9 cellular contexts compared by ENCODE assay signal in genomic region chr5:170216262-170216864, GRCh38. TPM values are rescaled to one million over a fixed set of nuclear protein-coding genes. Genes with fewer than 3 reads are reported as not detected.
DNase-seq lines count a peak whose midpoint lies in the region; FAIRE-seq and TF ChIP-seq lines count a peak whose summit lies in the region.
"Had no signal": no experiment of that assay in that cellular context is flagged by ENCODE, and none has a peak within 500 bp of the region (broad histone marks: within the 10 kb centered on the region; RNA-seq: fewer than 3 reads in every experiment).

No MANE protein-coding gene starts in this region.

- TF ChIP-seq POLR2A in H54 (IDR thresholded peaks at IDR 0.05; ENCODE audit: low read depth, low read length) = no peak

- peaks cover 2% of the 10 kb centered on the region for H3K9me3 Mint-ChIP-seq in neural crest cell

- no peak overlapping the region for H3K4me3 Mint-ChIP-seq in neural crest cell
- H3K4me3 Mint-ChIP-seq: activated naive CD8-positive, alpha-beta T cell had no signal

- H3K27ac Mint-ChIP-seq in neural crest cell (ENCODE audit: unreplicated experiment) = no peak overlapping the region
- H3K27ac Mint-ChIP-seq: activated naive CD8-positive, alpha-beta T cell had no signal

- peak; percentile 79 for TF ChIP-seq CTCF in neural crest cell (conservative IDR thresholded peaks at IDR 0.05)

- H3K4me1 Mint-ChIP-seq in neural crest cell = peaks cover 25% of the 10 kb centered on the region

- DNase-seq in A172 (ENCODE audit: low spot score) = peak; percentile 84
- peak; percentile 25 for DNase-seq in H54 (ENCODE audit: insufficient read length, low spot score)
- DNase-seq in NOMO-1 (lab: John Stamatoyannopoulos, UW; ENCODE audit: unreplicated experiment in 2 of 2) = peak; percentile 32 to 65
- DNase-seq in dedifferentiated amniotic fluid mesenchymal stem cell (ENCODE audit: extremely low spot score) = peak; percentile 32
- peak; percentile 28 for DNase-seq in neural crest cell (ENCODE audit: low read depth, low spot score)
- DNase-seq in HuH-7 (ENCODE audit: low spot score) = no peak
- DNase-seq in NCI-H2196 (lab: John Stamatoyannopoulos, UW; ENCODE audit: unreplicated experiment) = no peak
- DNase-seq in mucosa of gallbladder (ENCODE audit: low spot score) = no peak

- H3K36me3 Mint-ChIP-seq in neural crest cell (ENCODE audit: low read depth) = no peaks in the 10 kb centered on the region

- no peak for FAIRE-seq in H54 (lab: Jason Lieb, UNC)

- peaks cover 7% of the 10 kb centered on the region for H3K27me3 Mint-ChIP-seq in neural crest cell (ENCODE audit: low read depth)
- H3K27me3 Mint-ChIP-seq: activated naive CD8-positive, alpha-beta T cell had no signal

RNA-seq across cellular contexts. Expression of gene C5orf58, which starts 16.4 kb away (rescaled TPM):
- total RNA-seq in A172 (2014; rRNA removed; shearing (Covaris generic)) = not detected in 2 replicates
- total RNA-seq in neural crest cell (not detected in 2 replicates), mucosa of gallbladder (0.52 TPM)

Comparison
In these comparisons a context has a peak if more than half of its experiments do, and no peak if none do; other contexts are left out.
1. DNase-seq: peak in A172 (single experiment), H54 (single experiment), NOMO-1 (2 of 2), dedifferentiated amniotic fluid mesenchymal stem cell (single experiment) and neural crest cell (single experiment); none in HuH-7 (single experiment), NCI-H2196 (single experiment) and mucosa of gallbladder (single experiment).